In genomic region chr11:9838961-9839360, GRCh38 we compare ENCODE assay signal across 11 cellular contexts.
DNase-seq lines count a peak whose midpoint lies in the region; ATAC-seq, FAIRE-seq and TF ChIP-seq lines count a peak whose summit lies in the region.
"Had no signal": no experiment of that assay in that cellular context is flagged by ENCODE, and none has a peak within 500 bp of the region (broad histone marks: within the 10 kb centered on the region; RNA-seq: fewer than 3 reads in every experiment).

No MANE protein-coding gene starts in this region.

- ATAC-seq in GM18517 (IDR thresholded peaks at IDR 0.05; ENCODE audit: unreplicated experiment) (peak; percentile 71), HG03469 (IDR thresholded peaks at IDR 0.05; ENCODE audit: unreplicated experiment) (no peak)

- H3K4me1 ChIP-seq in HUES6 (ENCODE audit: control insufficient read depth, insufficient read depth, low read length) = peaks cover 15% of the 10 kb centered on the region

- H3K9ac ChIP-seq in HUES6 (ENCODE audit: low read length) = peak overlapping the region; percentile 33

- H3K27me3 ChIP-seq in HUES6 (ENCODE audit: control insufficient read depth, insufficient read depth, low read length) = no peaks in the 10 kb centered on the region
- H3K27me3 ChIP-seq: dorsolateral prefrontal cortex had no signal

- peak overlapping the region; percentile 22; the same call in 1 of the 2 replicates for H3K27ac ChIP-seq in HUES6 (ENCODE audit: low read depth, low read length)
- H3K27ac ChIP-seq: dorsolateral prefrontal cortex had no signal

- H3K9me3 ChIP-seq in HUES6 (ENCODE audit: control insufficient read depth, insufficient read depth, low read depth, low read length) = no peaks in the 10 kb centered on the region

- H3K4me3 ChIP-seq in HUES6 (ENCODE audit: low read depth, low read length) = no peak overlapping the region
- H3K4me3 ChIP-seq: dorsolateral prefrontal cortex had no signal

- no peaks in the 10 kb centered on the region for H3K36me3 ChIP-seq in HUES6 (ENCODE audit: control insufficient read depth, insufficient read depth, low read length)

- peak; percentile 98 for FAIRE-seq in H54 (lab: Jason Lieb, UNC)

- TF ChIP-seq POLR2A in H54 (IDR thresholded peaks at IDR 0.05; ENCODE audit: low read depth, low read length) = no peak

- DNase-seq in H54 (ENCODE audit: insufficient read length, low spot score) = no peak
- peak; percentile 69 for DNase-seq in left kidney (ENCODE audit: low read depth, low spot score)
- DNase-seq in GF-D8 (lab: John Stamatoyannopoulos, UW) = no peak
- DNase-seq in D341Med (ENCODE audit: low spot score) = no peak
- DNase-seq in central memory CD4-positive, alpha-beta T cell = no peak
- DNase-seq: activated B cell treated with CpG ODN at 0.5 μM for 24 hours, dorsolateral prefrontal cortex, naive B cell had no signal
